Comparison of ENCODE assay signal across 1 cellular context in genomic region chr9:33265211-33265885, GRCh38.
TF ChIP-seq lines count a peak whose summit lies in the region.

No MANE protein-coding gene starts in this region.

TF ChIP-seq in HEK293, 187 proteins besides CTCF, POLR2A, EP300 and RAD21 (continued from another document):
- TF ChIP-seq ZNF518A (tag by site-specific recombination; conservative IDR thresholded peaks at IDR 0.05; ENCODE audit: low read depth) (peak; percentile 8; the same call in 1 of the 2 replicates), ZBTB48 (tag by site-specific recombination; IDR thresholded peaks at IDR 0.05) (peak; percentile 82), ZBTB20 (tag by site-specific recombination; IDR thresholded peaks at IDR 0.05) (peak; percentile 54)
